Comparison of ENCODE assay signal across 24 cellular contexts in the genomic region with DNA sequence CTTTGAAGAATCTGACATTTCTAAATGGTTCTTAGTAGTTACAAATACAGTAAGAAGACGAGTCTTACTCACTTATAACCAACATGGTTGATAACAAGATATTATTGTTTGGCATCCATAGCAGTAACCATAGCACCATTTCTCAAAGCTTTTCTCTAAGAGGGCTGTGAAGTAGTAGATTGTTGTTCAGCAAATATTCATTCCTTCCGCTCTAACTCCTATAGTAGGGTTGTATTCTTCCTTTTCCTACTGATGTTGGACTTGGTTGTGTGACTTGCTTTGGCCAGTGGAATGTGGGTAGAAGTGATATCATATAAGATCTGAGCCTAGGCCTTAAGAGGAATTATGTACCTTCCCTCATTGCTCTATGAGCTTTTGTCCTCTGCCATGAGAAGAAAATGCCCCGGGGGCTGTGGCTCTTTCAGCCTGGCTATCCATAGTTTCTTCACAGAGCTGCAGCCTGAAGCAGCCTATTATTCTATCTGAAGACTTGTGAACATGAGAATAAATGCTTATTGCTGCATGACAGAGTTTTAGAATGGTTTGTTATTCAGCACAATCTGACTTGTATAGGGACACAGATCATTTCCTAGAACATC. TPM values are rescaled to one million over a fixed set of nuclear protein-coding genes. Genes with fewer than 3 reads are reported as not detected.
DNase-seq lines count a peak whose midpoint lies in the region; ATAC-seq and TF ChIP-seq lines count a peak whose summit lies in the region.
"Had no signal": no experiment of that assay in that cellular context is flagged by ENCODE, and none has a peak within 500 bp of the region (broad histone marks: within the 10 kb centered on the region; RNA-seq: fewer than 3 reads in every experiment).

No MANE protein-coding gene starts in this region.

- WGBS in hepatocyte (ENCODE audit: low lambda C conversion rate, missing lambda C conversion rate), result 86% methylated on average over 3 of the region's 3 CpGs
- WGBS in psoas muscle, 3 donors, result 88 to 93% (median 93%) methylated on average over 3 of the region's 3 CpGs

- H3K27ac Mint-ChIP-seq in activated CD8-positive, alpha-beta T cell treated with anti-CD3 and anti-CD28 coated beads, Interleukin-2, amount 10 ng/mL, durations not matched to agents 7 days and 5 days, result no peak overlapping the region
- H3K27ac Mint-ChIP-seq: CD14-positive monocyte, H9 had no signal

- TF ChIP-seq CTCF in Panc1 (IDR thresholded peaks at IDR 0.05), result no peak
- TF ChIP-seq CTCF in hepatocyte (IDR thresholded peaks at IDR 0.05; ENCODE audit: poor library complexity), result no peak
- TF ChIP-seq CTCF in psoas muscle (IDR thresholded peaks at IDR 0.05), result no peak
- TF ChIP-seq CTCF in GM10266 (IDR thresholded peaks at IDR 0.05; ENCODE audit: control insufficient read depth, insufficient read depth, low read depth, missing control alignments), result no peak

- H2AFZ ChIP-seq in hepatocyte, result no peak overlapping the region

- H3K4me3 ChIP-seq in Panc1 (ENCODE audit: low read depth in 2 of 2, low read length in 2 of 2), result no peak overlapping the region
- no peak overlapping the region for H3K4me3 ChIP-seq in hepatocyte
- H3K4me3 ChIP-seq in psoas muscle, result no peak overlapping the region
- H3K4me3 ChIP-seq: GM12878 had no signal

- H3K4me1 Mint-ChIP-seq in activated CD8-positive, alpha-beta T cell treated with anti-CD3 and anti-CD28 coated beads, Interleukin-2, amount 10 ng/mL, durations not matched to agents 7 days and 5 days (ENCODE audit: low read depth), result no peaks in the 10 kb centered on the region

- no peaks in the 10 kb centered on the region for H3K9me2 ChIP-seq in hepatocyte (replicated peaks; ENCODE audit: insufficient read depth)

- POLR2A ChIA-PET in Panc1 (lab: Charles Lee), result interaction anchor here (0.5 kb wide), 1 partner anchor 78 kb away, joined by 5 read pairs; no protein-coding TSS in a partner anchor
- POLR2A ChIA-PET in activated CD8-positive, alpha-beta T cell treated with anti-CD3 and anti-CD28 coated beads, Interleukin-2, amount 10 ng/mL, durations not matched to agents 7 days and 5 days (lab: Charles Lee), result interaction anchor here (1.0 kb wide), 1 partner anchor 10 kb away, joined by 3 read pairs; no protein-coding TSS in a partner anchor

- intact Hi-C loops in Panc1 (cut with micrococcal nuclease; ENCODE audit: unreplicated experiment), result no loop called here
- intact Hi-C loops in psoas muscle (cut with DNase I), result no loop called here

- H3K27ac ChIP-seq in Panc1 (ENCODE audit: low read length) (peak overlapping the region; percentile 4; the same call in 1 of the 2 replicates), hepatocyte (peak overlapping the region; percentile 36), psoas muscle (peak overlapping the region; percentile 46)

- BruUV-seq in Panc1 (replicated peaks; lab: Mats Ljungman, UMichigan), result no TSS peak

- no peaks in the 10 kb centered on the region for H3K36me3 Mint-ChIP-seq in activated CD8-positive, alpha-beta T cell treated with anti-CD3 and anti-CD28 coated beads, Interleukin-2, amount 10 ng/mL, durations not matched to agents 7 days and 5 days (ENCODE audit: low read depth)

- H3K4me1 ChIP-seq in Panc1 (ENCODE audit: control insufficient read depth, insufficient read depth, low read length) (no peaks in the 10 kb centered on the region; the same call in 1 of the 2 replicates), hepatocyte (ENCODE audit: insufficient read depth) (peaks cover 16% of the 10 kb centered on the region), psoas muscle (peaks cover 12% of the 10 kb centered on the region)

- no peak overlapping the region for H3K4me3 Mint-ChIP-seq in activated CD8-positive, alpha-beta T cell treated with anti-CD3 and anti-CD28 coated beads, Interleukin-2, amount 10 ng/mL, durations not matched to agents 7 days and 5 days
- H3K4me3 Mint-ChIP-seq: CD14-positive monocyte, H9 had no signal

- H3K79me2 ChIP-seq in hepatocyte, result no peaks in the 10 kb centered on the region

- H3K36me3 ChIP-seq in Panc1 (ENCODE audit: control insufficient read depth, insufficient read depth, low read length) (no peaks in the 10 kb centered on the region), hepatocyte (replicated peaks; ENCODE audit: insufficient read depth, low read depth) (no peaks in the 10 kb centered on the region), psoas muscle (ENCODE audit: insufficient read depth in 1 of 2, low read depth in 1 of 2) (no peaks in the 10 kb centered on the region)

- CTCF ChIA-PET in Panc1 (lab: Charles Lee), result no interaction called here
- CTCF ChIA-PET in activated CD8-positive, alpha-beta T cell treated with anti-CD3 and anti-CD28 coated beads, Interleukin-2, amount 10 ng/mL, durations not matched to agents 7 days and 5 days (lab: Charles Lee), result interaction anchor here (0.9 to 1.1 kb wide), 2 partner anchors 8 to 19 kb away, joined by 4 read pairs; no protein-coding TSS in a partner anchor

- DNase-seq in COLO829 (ENCODE audit: low spot score) (peak; percentile 34), Panc1 (ENCODE audit: low read depth, low spot score) (no peak), hepatocyte (ENCODE audit: low spot score) (no peak), psoas muscle (no peak), SKM-1 treated with dmso at 0.1 percent for 144 hours (lab: John Stamatoyannopoulos, UW; ENCODE audit: unreplicated experiment) (no peak), GM10266 (ENCODE audit: extremely low spot score) (no peak)
- DNase-seq in activated CD8-positive, alpha-beta T cell treated with anti-CD3 and anti-CD28 coated beads, Interleukin-2, amount 10 ng/mL, durations not matched to agents 7 days and 5 days, result no peak
- DNase-seq: AML-193, Caco-2, DMS153, GF-D8, H9, KBM-7, NCI-H1417, NCI-H187, NCI-H2107, NCI-H2227 treated with DMSO at 0.1 percent for 48 hours, NCI-H510A treated with DMSO at 0.1 percent for 48 hours, NCI-H774, SHP77 treated with DMSO at 0.1 percent for 48 hours, SW 1271 had no signal

- H3K4me2 ChIP-seq in hepatocyte, result no peak overlapping the region

- ATAC-seq in Panc1 (0 out of 2 replicates have a peak, but pooled peaks have one; percentile 39), psoas muscle (peak in 1 of 4 donors; percentile 12), HG02571 (IDR thresholded peaks at IDR 0.05; ENCODE audit: unreplicated experiment) (no peak)
- ATAC-seq in activated CD8-positive, alpha-beta T cell treated with anti-CD3 and anti-CD28 coated beads, Interleukin-2, amount 10 ng/mL, durations not matched to agents 7 days and 5 days, result no peak
- ATAC-seq: GM12878 had no signal

- in situ Hi-C loops in Panc1 (cut with HindIII; ENCODE audit: low pct_unique_long_range_greater_than_20kb, low sequenced_read_pairs), result no loop called here

- peaks cover 13% of the 10 kb centered on the region for H3K27me3 Mint-ChIP-seq in activated CD8-positive, alpha-beta T cell treated with anti-CD3 and anti-CD28 coated beads, Interleukin-2, amount 10 ng/mL, durations not matched to agents 7 days and 5 days (ENCODE audit: low read depth)

- H3K9me3 Mint-ChIP-seq in activated CD8-positive, alpha-beta T cell treated with anti-CD3 and anti-CD28 coated beads, Interleukin-2, amount 10 ng/mL, durations not matched to agents 7 days and 5 days (ENCODE audit: insufficient read depth), result no peaks in the 10 kb centered on the region

- H4K20me1 ChIP-seq in hepatocyte (ENCODE audit: insufficient read depth, poor library complexity, severe bottlenecking), result no peaks in the 10 kb centered on the region

- peaks cover 24% of the 10 kb centered on the region; the same call in 1 of the 2 replicates for H3K9me3 ChIP-seq in Panc1 (ENCODE audit: control insufficient read depth, insufficient read depth, low read depth, low read length)
- H3K9me3 ChIP-seq in hepatocyte (ENCODE audit: low read depth), result no peaks in the 10 kb centered on the region
- H3K9me3 ChIP-seq in psoas muscle, result no peaks in the 10 kb centered on the region

- H3K27me3 ChIP-seq in Panc1 (ENCODE audit: control insufficient read depth, insufficient read depth, low read length) (no peaks in the 10 kb centered on the region), hepatocyte (no peaks in the 10 kb centered on the region), psoas muscle (ENCODE audit: insufficient read depth in 3 of 3, low read length in 2 of 3) (no peaks in the 10 kb centered on the region)

RNA-seq across cellular contexts. Expression of gene ZBED5, which starts 28.9 kb away (rescaled TPM):
- 114 TPM for total RNA-seq in Panc1 (2021; ENCODE audit: unreplicated experiment)
- 59.1 TPM for polyA plus RNA-seq in Panc1 (2012; ENCODE audit: insufficient read length)
- 39.5 and 46.2 TPM in 2 replicates for total RNA-seq in hepatocyte
- polyA plus RNA-seq in hepatocyte, result 29.3 and 30.5 TPM in 2 replicates
- 10 to 100 TPM; 25.5 to 47.8 (median 29.4) TPM for total RNA-seq in psoas muscle
- 10 to 100 TPM; 20.0 to 39.6 (median 20.8) TPM for polyA plus RNA-seq in psoas muscle
- total RNA-seq in activated CD8-positive, alpha-beta T cell treated with anti-CD3 and anti-CD28 coated beads, Interleukin-2, amount 10 ng/mL, durations not matched to agents 7 days and 5 days, result 10 to 100 TPM; 33.7 to 35.6 TPM
